ENCODE assay signal across 2 cellular contexts in genomic region chr13:41458939-41459753, GRCh38.
TF ChIP-seq lines count a peak whose summit lies in the region.

No MANE protein-coding gene starts in this region.

TF ChIP-seq in A549, 52 proteins besides CTCF, POLR2A, EP300 and RAD21 (continued from another document):
- no peak for TF ChIP-seq MYC (IDR thresholded peaks at IDR 0.05; ENCODE audit: borderline replicate concordance, low read length)
- TF ChIP-seq HEYL (CRISPR knock-in tag; IDR thresholded peaks at IDR 0.05), result no peak
TF ChIP-seq in A549: peak in this region for 0.

TF ChIP-seq in GM23338, 12 proteins besides CTCF, POLR2A, EP300 and RAD21 (continued from another document):
- TF ChIP-seq REST (IDR thresholded peaks at IDR 0.05; ENCODE audit: unreplicated experiment), result no peak
